Comparison of ENCODE assay signal across 24 cellular contexts in the genomic region with DNA sequence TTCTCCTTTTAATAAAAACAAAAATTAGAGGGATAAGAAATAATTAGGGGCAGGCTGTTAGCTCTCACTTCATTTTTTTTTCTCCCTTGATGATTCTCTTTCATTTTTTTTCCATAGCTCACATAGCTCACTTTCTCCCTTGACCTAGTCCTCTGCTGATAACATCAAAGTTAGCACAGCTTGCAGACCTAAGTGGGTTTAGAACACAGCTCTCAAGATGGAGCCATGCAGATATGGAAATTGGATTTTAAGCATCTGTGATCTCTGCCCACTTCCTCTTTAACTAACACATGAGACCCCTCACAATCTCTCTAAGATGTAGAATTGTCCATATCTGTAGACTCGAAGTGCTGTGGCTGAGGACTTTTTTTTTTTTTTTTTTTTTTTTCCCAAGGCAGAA.
"Had no signal": no experiment of that assay in that cellular context is flagged by ENCODE, and none has a peak within 500 bp of the region (broad histone marks: within the 10 kb centered on the region; RNA-seq: fewer than 3 reads in every experiment).

No MANE protein-coding gene starts in this region.

- DNase-seq: activated CD4-positive, alpha-beta T cell treated with anti-CD3 and anti-CD28 coated beads for 4 hours; activated CD4-positive, alpha-beta T cell treated with anti-CD3 and anti-CD28 coated beads, Interleukin-2, amount 50 U/mL, for 48 hours; activated CD4-positive, CD25-positive, alpha-beta regulatory T cell; activated CD8-positive, alpha-beta memory T cell treated with anti-CD3 and anti-CD28 coated beads, Interleukin-2, amount 50 U/mL, for 48 hours; activated naive CD4-positive, alpha-beta T cell; activated naive CD8-positive, alpha-beta T cell treated with anti-CD3 and anti-CD28 coated beads, Interleukin-2, amount 10 ng/mL, durations not matched to agents 7 days and 5 days; activated T-cell treated with anti-CD3 and anti-CD28 coated beads, Interleukin-2, amount 50 U/mL, for 4 hours; amygdala; colonic mucosa; dorsolateral prefrontal cortex; effector memory CD8-positive, alpha-beta T cell; foreskin melanocyte; immature natural killer cell; lower lobe of right lung; naive thymus-derived CD8-positive, alpha-beta T cell; stimulated activated CD4-positive, alpha-beta T cell treated with anti-CD3 and anti-CD28 coated beads, Interleukin-4, amount 100 ng/mL, for 1 hour; stimulated activated naive CD4-positive, alpha-beta T cell; testis; upper lobe of right lung had no signal

- H2AFZ ChIP-seq: hepatocyte had no signal

- H3K36me3 Mint-ChIP-seq: activated naive CD8-positive, alpha-beta T cell treated with anti-CD3 and anti-CD28 coated beads, Interleukin-2, amount 10 ng/mL, durations not matched to agents 7 days and 5 days; immature natural killer cell; naive thymus-derived CD8-positive, alpha-beta T cell had no signal

- H3K4me3 ChIP-seq: colonic mucosa, dorsolateral prefrontal cortex, hepatocyte, lower lobe of right lung, prostate gland, testis, upper lobe of right lung had no signal

- H3K4me1 ChIP-seq: colonic mucosa, prostate gland, testis had no signal

- H3K9me3 Mint-ChIP-seq: activated naive CD8-positive, alpha-beta T cell treated with anti-CD3 and anti-CD28 coated beads, Interleukin-2, amount 10 ng/mL, durations not matched to agents 7 days and 5 days; activated T-cell treated with anti-CD3 and anti-CD28 coated beads, Interleukin-2, amount 50 U/mL, for 4 hours; activated T-helper 2 cell treated with anti-CD3 and anti-CD28 coated beads, Interferon-gamma antibody, Interleukin-2, Interleukin-4, amounts not matched to agents 10 μg/mL and 5 μg/mL and 100 μg/mL, durations not matched to agents 14 hours and 24 hours and 36 hours; effector memory CD8-positive, alpha-beta T cell had no signal

- H3K27ac Mint-ChIP-seq: activated naive CD8-positive, alpha-beta T cell treated with anti-CD3 and anti-CD28 coated beads, Interleukin-2, amount 10 ng/mL, durations not matched to agents 7 days and 5 days; activated T-helper 2 cell treated with anti-CD3 and anti-CD28 coated beads, Interferon-gamma antibody, Interleukin-2, Interleukin-4, amounts not matched to agents 10 μg/mL and 5 μg/mL and 100 μg/mL, durations not matched to agents 14 hours and 24 hours and 36 hours; effector memory CD8-positive, alpha-beta T cell; immature natural killer cell; naive thymus-derived CD8-positive, alpha-beta T cell had no signal

- H3K79me2 ChIP-seq: hepatocyte had no signal

- H3K36me3 ChIP-seq: colonic mucosa, lower lobe of right lung, prostate gland, upper lobe of right lung had no signal

- H3K27me3 Mint-ChIP-seq: activated naive CD8-positive, alpha-beta T cell treated with anti-CD3 and anti-CD28 coated beads, Interleukin-2, amount 10 ng/mL, durations not matched to agents 7 days and 5 days; effector memory CD8-positive, alpha-beta T cell had no signal

- H3K4me3 Mint-ChIP-seq: activated naive CD8-positive, alpha-beta T cell treated with anti-CD3 and anti-CD28 coated beads, Interleukin-2, amount 10 ng/mL, durations not matched to agents 7 days and 5 days; activated T-cell treated with anti-CD3 and anti-CD28 coated beads, Interleukin-2, amount 50 U/mL, for 4 hours; effector memory CD8-positive, alpha-beta T cell; immature natural killer cell; naive thymus-derived CD8-positive, alpha-beta T cell had no signal

- ATAC-seq: activated T-cell treated with anti-CD3 and anti-CD28 coated beads, Interleukin-2, amount 50 U/mL, for 4 hours; effector memory CD8-positive, alpha-beta T cell; esophagus mucosa; left lobe of liver; lower lobe of right lung; naive thymus-derived CD8-positive, alpha-beta T cell; upper lobe of right lung had no signal

- H3K9me3 ChIP-seq: colonic mucosa, lower lobe of right lung, prostate gland, testis, upper lobe of right lung had no signal

- H3K27ac ChIP-seq: colonic mucosa, dorsolateral prefrontal cortex, hepatocyte, lower lobe of right lung, prostate gland, testis, upper lobe of right lung had no signal

- H3K4me2 ChIP-seq: hepatocyte had no signal

- H3K27me3 ChIP-seq: colonic mucosa, dorsolateral prefrontal cortex, hepatocyte, testis, upper lobe of right lung had no signal
